Comparison of ENCODE assay signal across 2 cellular contexts in the genomic region with DNA sequence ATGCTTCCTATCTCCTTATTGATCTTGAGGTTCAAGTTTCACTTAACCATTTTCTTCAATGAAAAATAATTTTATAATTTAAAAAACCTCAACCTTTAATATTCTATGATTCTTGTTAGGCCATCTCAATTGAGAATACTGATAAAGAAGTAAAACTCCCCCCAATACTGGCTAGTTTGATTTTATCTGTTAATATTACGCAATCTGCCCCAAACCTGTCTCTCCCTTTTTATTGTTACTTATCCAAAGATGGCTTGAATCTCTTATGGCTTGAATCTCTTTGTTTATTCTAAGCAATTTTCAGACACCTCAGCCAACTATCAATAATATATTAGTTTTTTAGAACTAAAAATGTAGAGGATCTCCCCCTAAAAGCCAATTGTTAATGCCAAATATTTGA.
TF ChIP-seq lines count a peak whose summit lies in the region.

No MANE protein-coding gene starts in this region.

TF ChIP-seq in HepG2, 621 proteins besides CTCF, POLR2A, EP300 and RAD21:
- TF ChIP-seq CEBPB (IDR thresholded peaks at IDR 0.05; ENCODE audit: borderline replicate concordance, low read depth, low read length), result peak; percentile 75
- TF ChIP-seq, protein P1, sequence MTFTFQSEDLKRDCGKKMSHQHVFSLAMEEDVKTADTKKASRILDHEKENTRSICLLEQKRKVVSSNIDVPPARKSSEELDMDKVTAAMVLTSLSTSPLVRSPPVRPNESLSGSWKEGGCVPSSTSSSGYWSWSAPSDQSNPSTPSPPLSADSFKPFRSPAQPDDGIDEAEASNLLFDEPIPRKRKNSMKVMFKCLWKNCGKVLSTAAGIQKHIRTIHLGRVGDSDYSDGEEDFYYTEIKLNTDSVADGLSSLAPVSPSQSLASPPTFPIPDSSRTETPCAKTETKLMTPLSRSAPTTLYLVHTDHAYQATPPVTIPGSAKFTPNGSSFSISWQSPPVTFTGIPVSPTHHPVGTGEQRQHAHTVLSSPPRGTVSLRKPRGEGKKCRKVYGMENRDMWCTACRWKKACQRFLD (CRISPR knock-in tag; IDR thresholded peaks at IDR 0.05; ENCODE audit: borderline replicate concordance), result no peak

TF ChIP-seq in K562, 482 proteins besides CTCF, POLR2A, EP300 and RAD21:
- TF ChIP-seq NFIX (CRISPR knock-in tag; IDR thresholded peaks at IDR 0.05; ENCODE audit: low read depth), result no peak
- TF ChIP-seq CEBPG (CRISPR knock-in tag; IDR thresholded peaks at IDR 0.05), result no peak
- TF ChIP-seq CEBPG (tag; conservative IDR thresholded peaks at IDR 0.05 in 1 of 2, IDR thresholded peaks at IDR 0.05 in 1 of 2), result peak in 1 of 2 experiments; percentile 91; a peak in 2 of 4 replicates
- TF ChIP-seq ZNF699 (CRISPR knock-in tag; IDR thresholded peaks at IDR 0.05; ENCODE audit: insufficient replicate concordance), result no peak
- TF ChIP-seq, protein P2, sequence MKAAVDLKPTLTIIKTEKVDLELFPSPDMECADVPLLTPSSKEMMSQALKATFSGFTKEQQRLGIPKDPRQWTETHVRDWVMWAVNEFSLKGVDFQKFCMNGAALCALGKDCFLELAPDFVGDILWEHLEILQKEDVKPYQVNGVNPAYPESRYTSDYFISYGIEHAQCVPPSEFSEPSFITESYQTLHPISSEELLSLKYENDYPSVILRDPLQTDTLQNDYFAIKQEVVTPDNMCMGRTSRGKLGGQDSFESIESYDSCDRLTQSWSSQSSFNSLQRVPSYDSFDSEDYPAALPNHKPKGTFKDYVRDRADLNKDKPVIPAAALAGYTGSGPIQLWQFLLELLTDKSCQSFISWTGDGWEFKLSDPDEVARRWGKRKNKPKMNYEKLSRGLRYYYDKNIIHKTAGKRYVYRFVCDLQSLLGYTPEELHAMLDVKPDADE (conservative IDR thresholded peaks at IDR 0.05; ENCODE audit: control insufficient read depth, low read depth, low read length), result no peak
- TF ChIP-seq CEBPB (tag; IDR thresholded peaks at IDR 0.05), result peak; percentile 67; the same call in 1 of the 2 replicates
